26 cellular contexts compared by ENCODE assay signal in the genomic region with DNA sequence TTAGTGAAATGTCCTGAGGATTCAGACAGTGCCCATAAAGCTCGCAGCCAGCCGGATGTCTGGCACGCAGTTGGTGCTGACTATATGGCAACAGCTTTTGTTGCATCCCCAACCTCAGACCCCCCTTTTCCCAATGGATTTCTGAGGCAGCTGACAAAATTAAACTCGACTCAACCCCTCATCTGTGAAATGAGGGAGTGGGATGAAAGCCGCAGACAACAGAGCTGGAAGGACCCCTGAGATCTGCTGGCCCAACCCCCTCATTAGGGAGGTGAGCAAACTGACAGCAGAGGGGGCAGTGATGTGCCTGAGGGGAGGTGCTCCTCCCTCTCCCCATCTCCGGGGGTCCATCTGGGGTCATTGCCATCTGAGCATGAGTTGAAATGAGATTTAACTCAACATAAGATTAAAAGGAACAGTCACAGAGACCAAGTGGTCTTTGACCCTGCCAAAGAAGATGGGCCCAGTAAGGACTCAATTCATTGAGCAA. TPM values are rescaled to one million over a fixed set of nuclear protein-coding genes. Genes with fewer than 3 reads are reported as not detected.
"Had no signal": no experiment of that assay in that cellular context is flagged by ENCODE, and none has a peak within 500 bp of the region (broad histone marks: within the 10 kb centered on the region; RNA-seq: fewer than 3 reads in every experiment).

No MANE protein-coding gene starts in this region.

- H3K9me3 ChIP-seq: body of pancreas, esophagus squamous epithelium, left ventricle myocardium inferior, pancreas, prostate gland, stomach, suprapubic skin, tibial nerve had no signal

- FAIRE-seq: endometrium, pancreas had no signal

- H3K4me1 ChIP-seq: body of pancreas, esophagus squamous epithelium, left ventricle myocardium inferior, pancreas, prostate gland, stomach, suprapubic skin, tibial nerve had no signal

- DNase-seq: activated CD4-positive, alpha-beta T cell treated with anti-CD3 and anti-CD28 coated beads for 4 hours; activated CD4-positive, alpha-beta T cell treated with anti-CD3 and anti-CD28 coated beads, Interleukin-2, amount 50 U/mL, for 4 hours; activated effector memory CD4-positive, alpha-beta T cell treated with Interleukin-2 at 50 U/mL for 16 hours; activated naive CD4-positive, alpha-beta T cell treated with Interleukin-2 at 50 U/mL for 16 hours; aorta; body of pancreas; effector CD4-positive, alpha-beta T cell; esophagus squamous epithelium; foreskin melanocyte; kidney glomerular epithelial cell; left ventricle myocardium inferior; stimulated activated CD4-positive, alpha-beta T cell treated with anti-CD3 and anti-CD28 coated beads, Interleukin-2, amount 100 ng/mL, for 24 hours; stimulated activated naive B cell treated with anti-CD40 and anti-IgM and Interleukin-4, amounts not matched to agents 10 μg/mL and 1 μg/mL and 100 μg/mL, for 72 hours; stomach; T-helper 1 cell had no signal

- H3K4me2 ChIP-seq: smooth muscle cell had no signal

- H3K4me3 ChIP-seq: body of pancreas, esophagus squamous epithelium, left ventricle myocardium inferior, lung, pancreas, prostate gland, smooth muscle cell, stomach, suprapubic skin, tibial nerve had no signal

- ATAC-seq: body of pancreas; pancreas; stimulated activated naive B cell treated with anti-CD40 and anti-IgM and Interleukin-4, amounts not matched to agents 10 μg/mL and 1 μg/mL and 100 μg/mL, for 72 hours had no signal

- H3K27me3 ChIP-seq: body of pancreas, pancreas, tibial nerve had no signal

- H3K36me3 ChIP-seq: esophagus squamous epithelium, left ventricle myocardium inferior, pancreas, prostate gland, stomach, suprapubic skin, tibial nerve had no signal

- H3K27ac ChIP-seq: body of pancreas, epithelial cell of prostate, esophagus squamous epithelium, left ventricle myocardium inferior, pancreas, prostate gland, stomach, suprapubic skin, tibial nerve, VCaP had no signal

RNA-seq across cellular contexts. Expression of gene NKAIN1, which starts 40.3 kb away (rescaled TPM):
- total RNA-seq: body of pancreas; glomerular endothelial cell; lung; natural killer cell treated with Interleukin-12 subunit alpha and Interleukin-12 subunit beta and Interleukin-15 and Interleukin-18, amount 100 ng/mL, for 72 hours; smooth muscle cell; stomach; tibial nerve had no signal
- polyA plus RNA-seq: aorta had no signal
